In the genomic region with DNA sequence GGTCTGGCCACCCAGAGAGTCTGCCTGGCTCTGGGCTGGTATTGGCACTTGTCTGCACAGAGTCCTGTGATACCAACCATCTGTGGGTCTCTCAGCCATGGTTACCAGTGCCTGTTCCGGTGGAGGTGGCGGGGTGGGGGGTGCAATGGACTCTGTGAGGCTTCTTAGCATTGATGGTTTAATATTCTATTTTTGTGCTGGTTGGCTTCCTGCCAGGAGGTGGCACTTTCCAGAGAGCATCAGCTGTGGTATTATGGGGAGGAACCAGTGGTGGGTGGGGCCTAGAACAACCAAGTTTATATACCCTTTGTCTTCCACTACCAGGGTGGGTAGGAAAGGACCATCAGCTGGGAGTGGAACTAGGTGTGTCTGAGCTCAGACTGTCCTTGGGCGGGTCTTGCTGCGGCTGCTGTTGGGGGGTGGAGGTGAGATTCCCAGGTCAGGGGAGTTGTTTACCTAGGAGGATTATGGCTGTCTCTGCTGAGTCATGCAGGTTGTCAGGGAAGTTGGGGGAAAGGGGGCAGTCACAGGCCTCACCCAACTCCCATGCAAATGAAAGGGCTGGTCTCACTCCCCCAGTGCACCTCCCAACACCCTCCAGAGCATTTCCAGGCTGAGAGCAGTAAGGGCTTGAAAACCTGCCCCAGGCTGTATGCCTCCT, we compare ENCODE assay signal across 16 cellular contexts.
A peak's percentile ranks its signal among the peaks of the same experiment; 100 is the strongest.
DNase-seq lines count a peak whose midpoint lies in the region; ATAC-seq and TF ChIP-seq lines count a peak whose summit lies in the region.
"Had no signal": no experiment of that assay in that cellular context is flagged by ENCODE, and none has a peak within 500 bp of the region (broad histone marks: within the 10 kb centered on the region; RNA-seq: fewer than 3 reads in every experiment).

No MANE protein-coding gene starts in this region.

- no peak for TF ChIP-seq CTCF in RWPE1 (conservative IDR thresholded peaks at IDR 0.05; ENCODE audit: low read depth)

- no peak overlapping the region for H4K8ac ChIP-seq in mesendoderm (ENCODE audit: low read depth, low read length)

- H2AK5ac ChIP-seq in mesendoderm (ENCODE audit: low read length), result no peak overlapping the region

- WGBS in mesendoderm (ENCODE audit: extremely low coverage, insufficient coverage, low lambda C conversion rate), result no CpG with 5 or more reads among the region's 4 CpGs

- H3K79me2 ChIP-seq in mesendoderm (ENCODE audit: control insufficient read depth, insufficient read depth, low read length), result no peaks in the 10 kb centered on the region

- no peaks in the 10 kb centered on the region for H3K36me3 Mint-ChIP-seq in T-cell

- H3K27ac Mint-ChIP-seq in T-cell, result no peak overlapping the region
- H3K27ac Mint-ChIP-seq: activated T-helper 2 cell treated with anti-CD3 and anti-CD28 coated beads, Interferon-gamma antibody, Interleukin-2, Interleukin-4, amounts not matched to agents 10 μg/mL and 5 μg/mL and 100 μg/mL, durations not matched to agents 14 hours and 24 hours and 36 hours; progenitor cell of endocrine pancreas had no signal

- H3K79me1 ChIP-seq in mesendoderm (ENCODE audit: low read length), result no peaks in the 10 kb centered on the region

- H3K4ac ChIP-seq in mesendoderm (ENCODE audit: low read depth, low read length), result peak overlapping the region; percentile 59

- no peaks in the 10 kb centered on the region for H3K4me1 Mint-ChIP-seq in T-cell

- H3K9ac ChIP-seq in mesendoderm (ENCODE audit: low read length), result no peak overlapping the region
- H3K9ac ChIP-seq: KMS-11 had no signal

- H3K36me3 ChIP-seq in mesendoderm (ENCODE audit: control insufficient read depth, insufficient read depth, low read length), result no peaks in the 10 kb centered on the region

- POLR2A ChIA-PET in RWPE1 (lab: Yijun Ruan, JAX; ENCODE audit: low non-redundant PET) (no interaction called here), T-cell (lab: Charles Lee) (no interaction called here)

- H3K4me2 ChIP-seq in mesendoderm (ENCODE audit: low read length), result no peak overlapping the region
- H3K4me2 ChIP-seq: KMS-11 had no signal

- H2BK15ac ChIP-seq in mesendoderm (replicated peaks; ENCODE audit: low read depth), result peak overlapping the region; percentile 62

- H3K9me3 Mint-ChIP-seq in T-cell, result peaks cover 10 to 44% (median 30%) of the 10 kb centered on the region in 3 donors

- no peaks in the 10 kb centered on the region for H3K27me3 ChIP-seq in mesendoderm (ENCODE audit: insufficient read depth, low read length, poor library complexity)

- no peak overlapping the region for H3K4me3 Mint-ChIP-seq in T-cell

- peak overlapping the region; percentile 90 for H2BK5ac ChIP-seq in mesendoderm (ENCODE audit: low read length)

- H3K23ac ChIP-seq in mesendoderm (ENCODE audit: low read length), result no peak overlapping the region

- H3K4me1 ChIP-seq in mesendoderm (ENCODE audit: control insufficient read depth, low read depth, low read length), result peaks cover 5% of the 10 kb centered on the region

- H3K27ac ChIP-seq in RWPE1 (peak overlapping the region; percentile 61), mesendoderm (ENCODE audit: low read depth, low read length) (peak overlapping the region; percentile 77)
- H3K27ac ChIP-seq: 22Rv1, KMS-11 had no signal

- H3K18ac ChIP-seq in mesendoderm (ENCODE audit: low read length), result peak overlapping the region; percentile 95

- H3K56ac ChIP-seq in mesendoderm (ENCODE audit: low read length), result peak overlapping the region; percentile 66

- ATAC-seq in T-cell (replicated peaks in 1 of 4) (no peak), HG03342 (IDR thresholded peaks at IDR 0.05; ENCODE audit: unreplicated experiment) (no peak)

- H2BK120ac ChIP-seq in mesendoderm (ENCODE audit: low read depth, low read length), result peak overlapping the region; percentile 70

- no peaks in the 10 kb centered on the region for H3K27me3 Mint-ChIP-seq in T-cell
- H3K27me3 Mint-ChIP-seq: progenitor cell of endocrine pancreas had no signal

- no peak overlapping the region for H3K4me3 ChIP-seq in mesendoderm (ENCODE audit: low read length)

- H4K5ac ChIP-seq in mesendoderm (ENCODE audit: low read length), result no peak overlapping the region

- peak; percentile 62 for DNase-seq in DMS153 (lab: John Stamatoyannopoulos, UW)
- no peak for DNase-seq in DMS153 treated with DMSO at 0.1 percent for 48 hours (lab: John Stamatoyannopoulos, UW; ENCODE audit: unreplicated experiment)
- DNase-seq in HuH-7 (ENCODE audit: low spot score), result peak; percentile 45
- DNase-seq in RWPE1 (ENCODE audit: low spot score), result peak; percentile 51
- DNase-seq in mesendoderm, result peak; percentile 94
- no peak for DNase-seq in T-cell
- no peak for DNase-seq in activated CD4-positive, alpha-beta T cell treated with anti-CD3 and anti-CD28 coated beads, Interleukin-2, amount 50 U/mL, for 1 hour
- DNase-seq: activated CD4-positive, alpha-beta T cell treated with anti-CD3 and anti-CD28 coated beads, Interleukin-2, amount 50 U/mL, for 48 hours; effector CD4-positive, alpha-beta T cell; foreskin melanocyte; NCI-H187 treated with DMSO at 0.1 percent for 48 hours had no signal

- CTCF ChIA-PET in RWPE1 (lab: Yijun Ruan, JAX) (no interaction called here), T-cell (lab: Charles Lee) (no interaction called here)

Comparison
In these comparisons a context has a peak if more than half of its experiments do, and no peak if none do; other contexts are left out.
1. DNase-seq: peak in DMS153 (single experiment), HuH-7 (single experiment), RWPE1 (single experiment) and mesendoderm (single experiment); none in DMS153 treated with DMSO at 0.1 percent for 48 hours (single experiment), T-cell (0 of 34) and activated CD4-positive, alpha-beta T cell treated with anti-CD3 and anti-CD28 coated beads, Interleukin-2, amount 50 U/mL, for 1 hour (single experiment).